ENCODE assay signal across 9 cellular contexts in genomic region chr9:105449081-105449480, GRCh38. TPM values are rescaled to one million over a fixed set of nuclear protein-coding genes. Genes with fewer than 3 reads are reported as not detected.
A peak's percentile ranks its signal among the peaks of the same experiment; 100 is the strongest.
DNase-seq lines count a peak whose midpoint lies in the region; ATAC-seq and TF ChIP-seq lines count a peak whose summit lies in the region.
"Had no signal": no experiment of that assay in that cellular context is flagged by ENCODE, and none has a peak within 500 bp of the region (broad histone marks: within the 10 kb centered on the region; RNA-seq: fewer than 3 reads in every experiment).

No MANE protein-coding gene starts in this region.

- DNase-seq in CD8-positive, alpha-beta memory T cell = no peak
- DNase-seq in cardiac fibroblast (ENCODE audit: low read depth in 2 of 2) (peak in 1 of 2 donors; percentile 53), KBM-7 (no peak), NCI-H2196 (lab: John Stamatoyannopoulos, UW; ENCODE audit: unreplicated experiment) (no peak), NCI-H774 (lab: John Stamatoyannopoulos, UW) (no peak)
- DNase-seq in natural killer cell treated with Interleukin-12 subunit alpha and Interleukin-12 subunit beta and Interleukin-15 and Interleukin-18, amount 100 ng/mL, for 72 hours (ENCODE audit: low spot score) = no peak

- H3K4me1 ChIP-seq in CD8-positive, alpha-beta memory T cell (ENCODE audit: insufficient read depth, low read length) = peaks cover 3% of the 10 kb centered on the region
- H3K4me1 ChIP-seq in Loucy (ENCODE audit: insufficient read depth, low read length, poor library complexity, severe bottlenecking) = peaks cover 29% of the 10 kb centered on the region

- no peaks in the 10 kb centered on the region for H3K36me3 Mint-ChIP-seq in CD8-positive, alpha-beta memory T cell
- no peaks in the 10 kb centered on the region for H3K36me3 Mint-ChIP-seq in natural killer cell treated with Interleukin-12 subunit alpha and Interleukin-12 subunit beta and Interleukin-15 and Interleukin-18, amount 100 ng/mL, for 72 hours

- H2AFZ ChIP-seq in Loucy (ENCODE audit: low read length) = peak overlapping the region; percentile 94; the same call in 1 of the 2 replicates

- H3K4me2 ChIP-seq in Loucy (ENCODE audit: low read depth, low read length, poor library complexity, severe bottlenecking) = peak overlapping the region; percentile 75

- no peaks in the 10 kb centered on the region for H3K9me3 ChIP-seq in CD8-positive, alpha-beta memory T cell (ENCODE audit: low read length)
- no peaks in the 10 kb centered on the region for H3K9me3 ChIP-seq in Loucy (ENCODE audit: insufficient read depth, low read depth, low read length)

- peak overlapping the region; percentile 72 to 94 (median 82) for H3K4me3 Mint-ChIP-seq in CD8-positive, alpha-beta memory T cell
- H3K4me3 Mint-ChIP-seq in natural killer cell treated with Interleukin-12 subunit alpha and Interleukin-12 subunit beta and Interleukin-15 and Interleukin-18, amount 100 ng/mL, for 72 hours = peak overlapping the region; percentile 87

- H3K9me2 ChIP-seq in Loucy (replicated peaks; ENCODE audit: low read depth, low read length) = no peaks in the 10 kb centered on the region

- no peaks in the 10 kb centered on the region for H3K9me3 Mint-ChIP-seq in CD8-positive, alpha-beta memory T cell
- no peaks in the 10 kb centered on the region for H3K9me3 Mint-ChIP-seq in natural killer cell treated with Interleukin-12 subunit alpha and Interleukin-12 subunit beta and Interleukin-15 and Interleukin-18, amount 100 ng/mL, for 72 hours

- H3F3A ChIP-seq in Loucy (ENCODE audit: low read depth) = no peaks in the 10 kb centered on the region

- peaks cover 9 to 12% (median 10%) of the 10 kb centered on the region in 3 donors for H3K4me1 Mint-ChIP-seq in CD8-positive, alpha-beta memory T cell
- H3K4me1 Mint-ChIP-seq in natural killer cell treated with Interleukin-12 subunit alpha and Interleukin-12 subunit beta and Interleukin-15 and Interleukin-18, amount 100 ng/mL, for 72 hours (ENCODE audit: low read depth in 2 of 2) = peaks cover 12 to 15% of the 10 kb centered on the region in 2 donors

- H3K27me3 ChIP-seq in CD8-positive, alpha-beta memory T cell (ENCODE audit: insufficient read depth, low read length, poor library complexity, severe bottlenecking) = no peaks in the 10 kb centered on the region
- H3K27me3 ChIP-seq in Loucy (ENCODE audit: insufficient read depth, low read length, poor library complexity, severe bottlenecking) = no peaks in the 10 kb centered on the region

- CTCF ChIA-PET in CD8-positive, alpha-beta memory T cell (lab: Charles Lee) = no interaction called here

- no peaks in the 10 kb centered on the region for H4K20me1 ChIP-seq in Loucy (ENCODE audit: insufficient read depth, low read length, poor library complexity, severe bottlenecking)

- H3K27ac ChIP-seq in CD8-positive, alpha-beta memory T cell (ENCODE audit: low read depth, low read length) = no peak overlapping the region

- no peaks in the 10 kb centered on the region for H3K36me3 ChIP-seq in CD8-positive, alpha-beta memory T cell (ENCODE audit: insufficient read depth, low read length)
- no peaks in the 10 kb centered on the region for H3K36me3 ChIP-seq in Loucy (ENCODE audit: insufficient read depth, low read length)

- ATAC-seq in natural killer cell treated with Interleukin-12 subunit alpha and Interleukin-12 subunit beta and Interleukin-15 and Interleukin-18, amount 100 ng/mL, for 72 hours = no peak
- ATAC-seq in GM21737 (IDR thresholded peaks at IDR 0.05; ENCODE audit: unreplicated experiment) = no peak
- ATAC-seq: Right ventricle myocardium inferior had no signal

- POLR2A ChIA-PET in CD8-positive, alpha-beta memory T cell (lab: Charles Lee) = no interaction called here

- peak overlapping the region in 2 of 8 donors; percentile 30 to 36 for H3K27ac Mint-ChIP-seq in CD8-positive, alpha-beta memory T cell
- H3K27ac Mint-ChIP-seq in natural killer cell treated with Interleukin-12 subunit alpha and Interleukin-12 subunit beta and Interleukin-15 and Interleukin-18, amount 100 ng/mL, for 72 hours = no peak overlapping the region

- H3K27me3 Mint-ChIP-seq in CD8-positive, alpha-beta memory T cell = peaks cover 0 to 3% of the 10 kb centered on the region in 2 donors
- H3K27me3 Mint-ChIP-seq in natural killer cell treated with Interleukin-12 subunit alpha and Interleukin-12 subunit beta and Interleukin-15 and Interleukin-18, amount 100 ng/mL, for 72 hours = peaks cover 0 to 2% of the 10 kb centered on the region in 2 donors

- no peak overlapping the region for H3K4me3 ChIP-seq in CD8-positive, alpha-beta memory T cell (ENCODE audit: low read length)
- H3K4me3 ChIP-seq in Loucy (ENCODE audit: low read length, poor library complexity, severe bottlenecking) (peak overlapping the region; percentile 78), cardiac fibroblast (replicated peaks in 1 of 2; ENCODE audit: low read depth in 2 of 2, low read length in 2 of 2) (peak overlapping the region; percentile 8 to 80)

- in situ Hi-C loops in KBM-7 (cut with MboI; ENCODE audit: low pct_unique_long_range_greater_than_20kb, low sequenced_read_pairs) = no loop called here

- peak overlapping the region; percentile 69 for H3K9ac ChIP-seq in Loucy (ENCODE audit: low read depth, low read length, poor library complexity, severe bottlenecking)

- H3K79me2 ChIP-seq in Loucy (ENCODE audit: insufficient read depth, low read length) = peaks cover 16% of the 10 kb centered on the region

- TF ChIP-seq CTCF in Loucy (conservative IDR thresholded peaks at IDR 0.05; ENCODE audit: low read length) = no peak
- no peak for TF ChIP-seq CTCF in cardiac fibroblast (IDR thresholded peaks at IDR 0.05; ENCODE audit: low read depth, low read length)

RNA-seq across cellular contexts. Expression of gene FSD1L, which starts 1.2 kb away (rescaled TPM):
- total RNA-seq in CD8-positive, alpha-beta memory T cell = 1 to 10 TPM; 3.8 to 4.3 TPM
- polyA plus RNA-seq in CD8-positive, alpha-beta memory T cell = 0.53 TPM
- 1 to 10 TPM; 2.3 to 3.9 TPM for total RNA-seq in natural killer cell treated with Interleukin-12 subunit alpha and Interleukin-12 subunit beta and Interleukin-15 and Interleukin-18, amount 100 ng/mL, for 72 hours
